In the genomic region with DNA sequence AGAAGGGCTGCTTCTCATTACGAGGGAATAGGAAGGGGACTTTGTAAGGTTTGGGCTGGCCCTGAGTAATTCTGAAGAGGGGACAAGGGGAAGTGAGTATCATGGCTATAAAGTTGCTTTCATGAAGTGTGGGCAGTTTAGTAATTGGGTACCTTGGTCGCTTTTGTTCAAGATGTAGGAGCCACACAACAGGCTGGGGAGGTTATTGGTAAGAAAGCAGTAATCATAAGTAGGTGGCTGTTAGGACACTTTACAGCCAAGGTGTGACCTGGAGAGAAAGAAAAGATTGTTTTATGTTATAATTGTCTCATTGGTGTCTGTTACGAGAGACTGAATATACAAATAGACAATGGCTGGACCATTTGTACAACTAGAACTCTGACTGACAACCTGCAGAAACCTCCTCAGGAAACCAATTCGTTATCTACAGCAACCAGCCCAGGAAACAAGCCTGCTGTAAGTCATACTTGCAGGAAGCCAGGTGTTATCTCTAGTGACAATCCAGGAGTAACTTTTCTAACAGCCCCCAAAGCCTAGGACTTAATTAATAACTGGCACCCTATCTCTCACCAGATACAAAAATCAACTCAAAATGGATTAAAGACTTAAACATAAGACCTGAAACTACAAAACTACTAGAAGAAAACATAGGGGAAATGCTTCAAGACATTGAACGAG, we compare ENCODE assay signal across 1 cellular context.
TF ChIP-seq lines count a peak whose summit lies in the region.

No MANE protein-coding gene starts in this region.

TF ChIP-seq in K562, 482 proteins besides CTCF, POLR2A, EP300 and RAD21 (continued from another document and continues in another):
- TF ChIP-seq, protein P1, sequence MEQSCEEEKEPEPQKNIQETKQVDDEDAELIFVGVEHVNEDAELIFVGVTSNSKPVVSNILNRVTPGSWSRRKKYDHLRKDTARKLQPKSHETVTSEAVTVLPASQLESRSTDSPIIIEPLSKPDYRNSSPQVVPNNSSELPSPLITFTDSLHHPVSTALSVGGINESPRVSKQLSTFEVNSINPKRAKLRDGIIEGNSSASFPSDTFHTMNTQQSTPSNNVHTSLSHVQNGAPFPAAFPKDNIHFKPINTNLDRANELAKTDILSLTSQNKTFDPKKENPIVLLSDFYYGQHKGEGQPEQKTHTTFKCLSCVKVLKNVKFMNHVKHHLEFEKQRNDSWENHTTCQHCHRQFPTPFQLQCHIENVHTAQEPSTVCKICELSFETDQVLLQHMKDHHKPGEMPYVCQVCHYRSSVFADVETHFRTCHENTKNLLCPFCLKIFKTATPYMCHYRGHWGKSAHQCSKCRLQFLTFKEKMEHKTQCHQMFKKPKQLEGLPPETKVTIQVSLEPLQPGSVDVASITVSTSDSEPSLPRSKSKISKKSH (CRISPR knock-in tag; IDR thresholded peaks at IDR 0.05), result no peak
- TF ChIP-seq TAF7 (tag; IDR thresholded peaks at IDR 0.05), result no peak
- no peak for TF ChIP-seq SMARCA5 (IDR thresholded peaks at IDR 0.05)
- TF ChIP-seq, protein P2, sequence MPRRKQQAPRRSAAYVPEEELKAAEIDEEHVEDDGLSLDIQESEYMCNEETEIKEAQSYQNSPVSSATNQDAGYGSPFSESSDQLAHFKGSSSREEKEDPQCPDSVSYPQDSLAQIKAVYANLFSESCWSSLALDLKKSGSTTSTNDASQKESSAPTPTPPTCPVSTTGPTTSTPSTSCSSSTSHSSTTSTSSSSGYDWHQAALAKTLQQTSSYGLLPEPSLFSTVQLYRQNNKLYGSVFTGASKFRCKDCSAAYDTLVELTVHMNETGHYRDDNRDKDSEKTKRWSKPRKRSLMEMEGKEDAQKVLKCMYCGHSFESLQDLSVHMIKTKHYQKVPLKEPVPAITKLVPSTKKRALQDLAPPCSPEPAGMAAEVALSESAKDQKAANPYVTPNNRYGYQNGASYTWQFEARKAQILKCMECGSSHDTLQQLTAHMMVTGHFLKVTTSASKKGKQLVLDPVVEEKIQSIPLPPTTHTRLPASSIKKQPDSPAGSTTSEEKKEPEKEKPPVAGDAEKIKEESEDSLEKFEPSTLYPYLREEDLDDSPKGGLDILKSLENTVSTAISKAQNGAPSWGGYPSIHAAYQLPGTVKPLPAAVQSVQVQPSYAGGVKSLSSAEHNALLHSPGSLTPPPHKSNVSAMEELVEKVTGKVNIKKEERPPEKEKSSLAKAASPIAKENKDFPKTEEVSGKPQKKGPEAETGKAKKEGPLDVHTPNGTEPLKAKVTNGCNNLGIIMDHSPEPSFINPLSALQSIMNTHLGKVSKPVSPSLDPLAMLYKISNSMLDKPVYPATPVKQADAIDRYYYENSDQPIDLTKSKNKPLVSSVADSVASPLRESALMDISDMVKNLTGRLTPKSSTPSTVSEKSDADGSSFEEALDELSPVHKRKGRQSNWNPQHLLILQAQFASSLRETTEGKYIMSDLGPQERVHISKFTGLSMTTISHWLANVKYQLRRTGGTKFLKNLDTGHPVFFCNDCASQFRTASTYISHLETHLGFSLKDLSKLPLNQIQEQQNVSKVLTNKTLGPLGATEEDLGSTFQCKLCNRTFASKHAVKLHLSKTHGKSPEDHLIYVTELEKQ (CRISPR knock-in tag; IDR thresholded peaks at IDR 0.05), result no peak
- TF ChIP-seq XRCC3 (IDR thresholded peaks at IDR 0.05), result no peak
- peak; percentile 91 for TF ChIP-seq HMGN3 (IDR thresholded peaks at IDR 0.05; ENCODE audit: borderline replicate concordance, extremely low read depth, insufficient read length, low read depth, low read length)
- TF ChIP-seq MIER1 (IDR thresholded peaks at IDR 0.05; ENCODE audit: low read depth), result no peak
- peak; percentile 98 for TF ChIP-seq POLR2AphosphoS5 (IDR thresholded peaks at IDR 0.05; ENCODE audit: control insufficient read depth, insufficient read depth, low read depth, low read length)
- no peak for TF ChIP-seq SREBF1 (IDR thresholded peaks at IDR 0.05; ENCODE audit: borderline replicate concordance, low read depth, low read length)
- TF ChIP-seq SAFB (IDR thresholded peaks at IDR 0.05; ENCODE audit: borderline replicate concordance, low read depth, low read length), result no peak
- TF ChIP-seq, protein P3, sequence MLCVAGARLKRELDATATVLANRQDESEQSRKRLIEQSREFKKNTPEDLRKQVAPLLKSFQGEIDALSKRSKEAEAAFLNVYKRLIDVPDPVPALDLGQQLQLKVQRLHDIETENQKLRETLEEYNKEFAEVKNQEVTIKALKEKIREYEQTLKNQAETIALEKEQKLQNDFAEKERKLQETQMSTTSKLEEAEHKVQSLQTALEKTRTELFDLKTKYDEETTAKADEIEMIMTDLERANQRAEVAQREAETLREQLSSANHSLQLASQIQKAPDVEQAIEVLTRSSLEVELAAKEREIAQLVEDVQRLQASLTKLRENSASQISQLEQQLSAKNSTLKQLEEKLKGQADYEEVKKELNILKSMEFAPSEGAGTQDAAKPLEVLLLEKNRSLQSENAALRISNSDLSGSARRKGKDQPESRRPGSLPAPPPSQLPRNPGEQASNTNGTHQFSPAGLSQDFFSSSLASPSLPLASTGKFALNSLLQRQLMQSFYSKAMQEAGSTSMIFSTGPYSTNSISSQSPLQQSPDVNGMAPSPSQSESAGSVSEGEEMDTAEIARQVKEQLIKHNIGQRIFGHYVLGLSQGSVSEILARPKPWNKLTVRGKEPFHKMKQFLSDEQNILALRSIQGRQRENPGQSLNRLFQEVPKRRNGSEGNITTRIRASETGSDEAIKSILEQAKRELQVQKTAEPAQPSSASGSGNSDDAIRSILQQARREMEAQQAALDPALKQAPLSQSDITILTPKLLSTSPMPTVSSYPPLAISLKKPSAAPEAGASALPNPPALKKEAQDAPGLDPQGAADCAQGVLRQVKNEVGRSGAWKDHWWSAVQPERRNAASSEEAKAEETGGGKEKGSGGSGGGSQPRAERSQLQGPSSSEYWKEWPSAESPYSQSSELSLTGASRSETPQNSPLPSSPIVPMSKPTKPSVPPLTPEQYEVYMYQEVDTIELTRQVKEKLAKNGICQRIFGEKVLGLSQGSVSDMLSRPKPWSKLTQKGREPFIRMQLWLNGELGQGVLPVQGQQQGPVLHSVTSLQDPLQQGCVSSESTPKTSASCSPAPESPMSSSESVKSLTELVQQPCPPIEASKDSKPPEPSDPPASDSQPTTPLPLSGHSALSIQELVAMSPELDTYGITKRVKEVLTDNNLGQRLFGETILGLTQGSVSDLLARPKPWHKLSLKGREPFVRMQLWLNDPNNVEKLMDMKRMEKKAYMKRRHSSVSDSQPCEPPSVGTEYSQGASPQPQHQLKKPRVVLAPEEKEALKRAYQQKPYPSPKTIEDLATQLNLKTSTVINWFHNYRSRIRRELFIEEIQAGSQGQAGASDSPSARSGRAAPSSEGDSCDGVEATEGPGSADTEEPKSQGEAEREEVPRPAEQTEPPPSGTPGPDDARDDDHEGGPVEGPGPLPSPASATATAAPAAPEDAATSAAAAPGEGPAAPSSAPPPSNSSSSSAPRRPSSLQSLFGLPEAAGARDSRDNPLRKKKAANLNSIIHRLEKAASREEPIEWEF (CRISPR knock-in tag; IDR thresholded peaks at IDR 0.05), result no peak
- TF ChIP-seq, protein P4, sequence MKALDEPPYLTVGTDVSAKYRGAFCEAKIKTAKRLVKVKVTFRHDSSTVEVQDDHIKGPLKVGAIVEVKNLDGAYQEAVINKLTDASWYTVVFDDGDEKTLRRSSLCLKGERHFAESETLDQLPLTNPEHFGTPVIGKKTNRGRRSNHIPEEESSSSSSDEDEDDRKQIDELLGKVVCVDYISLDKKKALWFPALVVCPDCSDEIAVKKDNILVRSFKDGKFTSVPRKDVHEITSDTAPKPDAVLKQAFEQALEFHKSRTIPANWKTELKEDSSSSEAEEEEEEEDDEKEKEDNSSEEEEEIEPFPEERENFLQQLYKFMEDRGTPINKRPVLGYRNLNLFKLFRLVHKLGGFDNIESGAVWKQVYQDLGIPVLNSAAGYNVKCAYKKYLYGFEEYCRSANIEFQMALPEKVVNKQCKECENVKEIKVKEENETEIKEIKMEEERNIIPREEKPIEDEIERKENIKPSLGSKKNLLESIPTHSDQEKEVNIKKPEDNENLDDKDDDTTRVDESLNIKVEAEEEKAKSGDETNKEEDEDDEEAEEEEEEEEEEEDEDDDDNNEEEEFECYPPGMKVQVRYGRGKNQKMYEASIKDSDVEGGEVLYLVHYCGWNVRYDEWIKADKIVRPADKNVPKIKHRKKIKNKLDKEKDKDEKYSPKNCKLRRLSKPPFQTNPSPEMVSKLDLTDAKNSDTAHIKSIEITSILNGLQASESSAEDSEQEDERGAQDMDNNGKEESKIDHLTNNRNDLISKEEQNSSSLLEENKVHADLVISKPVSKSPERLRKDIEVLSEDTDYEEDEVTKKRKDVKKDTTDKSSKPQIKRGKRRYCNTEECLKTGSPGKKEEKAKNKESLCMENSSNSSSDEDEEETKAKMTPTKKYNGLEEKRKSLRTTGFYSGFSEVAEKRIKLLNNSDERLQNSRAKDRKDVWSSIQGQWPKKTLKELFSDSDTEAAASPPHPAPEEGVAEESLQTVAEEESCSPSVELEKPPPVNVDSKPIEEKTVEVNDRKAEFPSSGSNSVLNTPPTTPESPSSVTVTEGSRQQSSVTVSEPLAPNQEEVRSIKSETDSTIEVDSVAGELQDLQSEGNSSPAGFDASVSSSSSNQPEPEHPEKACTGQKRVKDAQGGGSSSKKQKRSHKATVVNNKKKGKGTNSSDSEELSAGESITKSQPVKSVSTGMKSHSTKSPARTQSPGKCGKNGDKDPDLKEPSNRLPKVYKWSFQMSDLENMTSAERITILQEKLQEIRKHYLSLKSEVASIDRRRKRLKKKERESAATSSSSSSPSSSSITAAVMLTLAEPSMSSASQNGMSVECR (CRISPR knock-in tag; IDR thresholded peaks at IDR 0.05), result no peak
- TF ChIP-seq NCOA4 (IDR thresholded peaks at IDR 0.05; ENCODE audit: partially characterized antibody), result no peak
- TF ChIP-seq STAT5B (CRISPR knock-in tag; IDR thresholded peaks at IDR 0.05), result no peak
- TF ChIP-seq ZNF589 (CRISPR knock-in tag; IDR thresholded peaks at IDR 0.05; ENCODE audit: low read depth), result no peak; the same call in 1 of the 2 replicates
- TF ChIP-seq POLR2AphosphoS2 (IDR thresholded peaks at IDR 0.05; ENCODE audit: low read length), result no peak
- TF ChIP-seq ZNF174 (CRISPR knock-in tag; IDR thresholded peaks at IDR 0.05), result no peak
- TF ChIP-seq NELFE (IDR thresholded peaks at IDR 0.05; ENCODE audit: insufficient read depth, insufficient read length), result no peak
- TF ChIP-seq, protein P5, sequence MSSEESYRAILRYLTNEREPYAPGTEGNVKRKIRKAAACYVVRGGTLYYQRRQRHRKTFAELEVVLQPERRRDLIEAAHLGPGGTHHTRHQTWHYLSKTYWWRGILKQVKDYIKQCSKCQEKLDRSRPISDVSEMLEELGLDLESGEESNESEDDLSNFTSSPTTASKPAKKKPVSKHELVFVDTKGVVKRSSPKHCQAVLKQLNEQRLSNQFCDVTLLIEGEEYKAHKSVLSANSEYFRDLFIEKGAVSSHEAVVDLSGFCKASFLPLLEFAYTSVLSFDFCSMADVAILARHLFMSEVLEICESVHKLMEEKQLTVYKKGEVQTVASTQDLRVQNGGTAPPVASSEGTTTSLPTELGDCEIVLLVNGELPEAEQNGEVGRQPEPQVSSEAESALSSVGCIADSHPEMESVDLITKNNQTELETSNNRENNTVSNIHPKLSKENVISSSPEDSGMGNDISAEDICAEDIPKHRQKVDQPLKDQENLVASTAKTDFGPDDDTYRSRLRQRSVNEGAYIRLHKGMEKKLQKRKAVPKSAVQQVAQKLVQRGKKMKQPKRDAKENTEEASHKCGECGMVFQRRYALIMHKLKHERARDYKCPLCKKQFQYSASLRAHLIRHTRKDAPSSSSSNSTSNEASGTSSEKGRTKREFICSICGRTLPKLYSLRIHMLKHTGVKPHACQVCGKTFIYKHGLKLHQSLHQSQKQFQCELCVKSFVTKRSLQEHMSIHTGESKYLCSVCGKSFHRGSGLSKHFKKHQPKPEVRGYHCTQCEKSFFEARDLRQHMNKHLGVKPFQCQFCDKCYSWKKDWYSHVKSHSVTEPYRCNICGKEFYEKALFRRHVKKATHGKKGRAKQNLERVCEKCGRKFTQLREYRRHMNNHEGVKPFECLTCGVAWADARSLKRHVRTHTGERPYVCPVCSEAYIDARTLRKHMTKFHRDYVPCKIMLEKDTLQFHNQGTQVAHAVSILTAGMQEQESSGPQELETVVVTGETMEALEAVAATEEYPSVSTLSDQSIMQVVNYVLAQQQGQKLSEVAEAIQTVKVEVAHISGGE (CRISPR knock-in tag; IDR thresholded peaks at IDR 0.05), result peak in 1 of 3 experiments; percentile 75; a peak in 2 of 6 replicates
- TF ChIP-seq ZNF717 (CRISPR knock-in tag; IDR thresholded peaks at IDR 0.05), result no peak
- TF ChIP-seq MEIS2 (IDR thresholded peaks at IDR 0.05; ENCODE audit: partially characterized antibody), result peak; percentile 96
- no peak for TF ChIP-seq PCBP2 (IDR thresholded peaks at IDR 0.05; ENCODE audit: low read depth, low read length, poor library complexity, severe bottlenecking)
- TF ChIP-seq, protein P6, sequence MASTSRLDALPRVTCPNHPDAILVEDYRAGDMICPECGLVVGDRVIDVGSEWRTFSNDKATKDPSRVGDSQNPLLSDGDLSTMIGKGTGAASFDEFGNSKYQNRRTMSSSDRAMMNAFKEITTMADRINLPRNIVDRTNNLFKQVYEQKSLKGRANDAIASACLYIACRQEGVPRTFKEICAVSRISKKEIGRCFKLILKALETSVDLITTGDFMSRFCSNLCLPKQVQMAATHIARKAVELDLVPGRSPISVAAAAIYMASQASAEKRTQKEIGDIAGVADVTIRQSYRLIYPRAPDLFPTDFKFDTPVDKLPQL (IDR thresholded peaks at IDR 0.05; ENCODE audit: extremely low read depth, insufficient read length), result no peak
- TF ChIP-seq ZNF644 (tag; IDR thresholded peaks at IDR 0.05; ENCODE audit: low read depth), result 0 out of 2 replicates have a peak, but pooled peaks have one; percentile 42
- TF ChIP-seq SMARCE1 (IDR thresholded peaks at IDR 0.05), result peak; percentile 99
- peak; percentile 75 for TF ChIP-seq POLR2H (tag; IDR thresholded peaks at IDR 0.05; ENCODE audit: low read depth)
- no peak for TF ChIP-seq KLF13 (tag; IDR thresholded peaks at IDR 0.05; ENCODE audit: borderline replicate concordance, low read depth)
- no peak for TF ChIP-seq KAT8 (IDR thresholded peaks at IDR 0.05; ENCODE audit: low read depth)
- no peak for TF ChIP-seq ZNF561 (CRISPR knock-in tag; conservative IDR thresholded peaks at IDR 0.05)
- TF ChIP-seq PHB2 (IDR thresholded peaks at IDR 0.05; ENCODE audit: low read depth), result peak; percentile 88
- TF ChIP-seq SP2 (IDR thresholded peaks at IDR 0.05; ENCODE audit: extremely low read depth, low read depth, low read length, poor library complexity, severe bottlenecking), result no peak
- TF ChIP-seq, protein P7, sequence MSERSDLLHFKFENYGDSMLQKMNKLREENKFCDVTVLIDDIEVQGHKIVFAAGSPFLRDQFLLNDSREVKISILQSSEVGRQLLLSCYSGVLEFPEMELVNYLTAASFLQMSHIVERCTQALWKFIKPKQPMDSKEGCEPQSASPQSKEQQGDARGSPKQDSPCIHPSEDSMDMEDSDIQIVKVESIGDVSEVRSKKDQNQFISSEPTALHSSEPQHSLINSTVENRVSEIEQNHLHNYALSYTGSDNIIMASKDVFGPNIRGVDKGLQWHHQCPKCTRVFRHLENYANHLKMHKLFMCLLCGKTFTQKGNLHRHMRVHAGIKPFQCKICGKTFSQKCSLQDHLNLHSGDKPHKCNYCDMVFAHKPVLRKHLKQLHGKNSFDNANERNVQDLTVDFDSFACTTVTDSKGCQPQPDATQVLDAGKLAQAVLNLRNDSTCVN (CRISPR knock-in tag; IDR thresholded peaks at IDR 0.05), result no peak
